Comparison of ENCODE assay signal across 23 cellular contexts in the genomic region with DNA sequence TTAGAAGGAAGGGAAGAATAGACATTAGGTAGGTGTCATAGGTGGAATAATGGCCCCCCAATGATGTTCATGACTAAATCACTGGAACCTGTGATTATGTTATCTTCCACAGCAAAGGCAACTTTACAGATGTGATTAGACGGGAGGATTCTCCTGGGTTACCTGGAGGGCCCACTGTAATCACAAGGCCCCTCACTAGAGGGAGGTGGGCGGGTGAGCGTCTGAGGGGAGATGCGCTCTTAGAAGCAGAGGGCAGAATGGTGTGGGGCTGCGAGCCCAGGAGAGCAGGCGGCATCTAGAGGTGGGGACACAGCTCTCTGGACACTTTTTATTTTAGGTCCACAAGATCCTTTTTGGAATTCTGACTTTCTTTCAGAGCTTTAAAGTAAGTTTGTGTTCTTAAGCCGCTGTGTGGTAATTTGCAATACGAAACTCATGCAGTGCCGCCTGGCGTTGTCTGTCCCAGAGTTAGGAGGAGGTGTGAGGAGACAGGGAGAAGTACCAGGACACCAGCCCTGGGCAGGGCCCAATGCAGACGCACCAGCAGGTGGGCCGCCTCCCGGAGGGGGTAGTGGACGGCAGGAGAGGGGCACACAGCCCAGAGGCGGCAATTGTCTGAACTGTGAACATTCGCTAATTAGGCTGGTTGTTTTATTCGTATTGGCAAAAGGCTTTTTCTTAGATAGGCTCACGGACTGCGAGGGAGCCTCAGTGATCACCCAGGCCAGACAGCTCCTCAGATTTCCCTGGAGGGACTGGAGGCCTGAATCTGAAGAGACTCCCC. TPM values are rescaled to one million over a fixed set of nuclear protein-coding genes. Genes with fewer than 3 reads are reported as not detected.
DNase-seq lines count a peak whose midpoint lies in the region; ATAC-seq, FAIRE-seq and TF ChIP-seq lines count a peak whose summit lies in the region.
"Had no signal": no experiment of that assay in that cellular context is flagged by ENCODE, and none has a peak within 500 bp of the region (broad histone marks: within the 10 kb centered on the region; RNA-seq: fewer than 3 reads in every experiment).

No MANE protein-coding gene starts in this region.

- TF ChIP-seq RAD21 in K562 (CRISPR knock-in tag; conservative IDR thresholded peaks at IDR 0.05 in 1 of 2, IDR thresholded peaks at IDR 0.05 in 1 of 2): no peak

- CTCF ChIA-PET in K562 (lab: Yijun Ruan, JAX; ENCODE audit: low intra/inter-chr PET ratio): no interaction called here

- no peak overlapping the region for H2BK5ac ChIP-seq in mesendoderm (ENCODE audit: low read length)

- DNase-seq in H7: peak; percentile 54
- no peak for DNase-seq in K562 (ENCODE audit: extremely low read depth in 1 of 4, low spot score in 3 of 4)
- peak; percentile 22 for DNase-seq in mesendoderm
- DNase-seq in osteocyte (ENCODE audit: extremely low spot score, unreplicated experiment): peak; percentile 76
- DNase-seq in BE2C: no peak
- no peak for DNase-seq in activated CD4-positive, alpha-beta T cell treated with anti-CD3 and anti-CD28 coated beads, Interleukin-2, amount 10 ng/mL, durations not matched to agents 24 days and 14 days
- DNase-seq: 8988T; ACHN; AML-193; C1 segment of cervical spinal cord; Calu3; CD4-positive, alpha-beta memory T cell; COR-L47; DMS53; DMS79 treated with DMSO at 0.1 percent for 48 hours; GF-D8; GM23248 had no signal

- H4K5ac ChIP-seq in mesendoderm (ENCODE audit: low read length): no peak overlapping the region

- H3K9me3 ChIP-seq in K562 (replicated peaks; ENCODE audit: control insufficient read depth, insufficient read depth, low read depth, low read length) (no peaks in the 10 kb centered on the region), BE2C (no peaks in the 10 kb centered on the region)
- H3K9me3 ChIP-seq: A549, HAP-1 had no signal

- no peak for TF ChIP-seq CTCF in K562 (IDR thresholded peaks at IDR 0.05 in 2 of 3, conservative IDR thresholded peaks at IDR 0.05 in 1 of 3; ENCODE audit: insufficient read depth in 2 of 3, low read depth in 1 of 3, low read length in 3 of 3)
- TF ChIP-seq CTCF in osteocyte (IDR thresholded peaks at IDR 0.05): no peak
- no peak for TF ChIP-seq CTCF in BE2C (IDR thresholded peaks at IDR 0.05; ENCODE audit: low read depth, low read length)

- intact Hi-C loops in K562 (cut with micrococcal nuclease): no loop called here
- intact Hi-C loops in activated CD4-positive, alpha-beta T cell treated with anti-CD3 and anti-CD28 coated beads, Interleukin-2, amount 10 ng/mL, durations not matched to agents 24 days and 14 days (cut with micrococcal nuclease): no loop called here

- H3K4me3 Mint-ChIP-seq in osteocyte (ENCODE audit: unreplicated experiment): no peak overlapping the region
- H3K4me3 Mint-ChIP-seq in activated CD4-positive, alpha-beta T cell treated with anti-CD3 and anti-CD28 coated beads, Interleukin-2, amount 10 ng/mL, durations not matched to agents 24 days and 14 days: no peak overlapping the region
- H3K4me3 Mint-ChIP-seq: CD4-positive, alpha-beta memory T cell had no signal

- H3K23ac ChIP-seq in mesendoderm (ENCODE audit: low read length): no peak overlapping the region

- H3K36me3 Mint-ChIP-seq in osteocyte (ENCODE audit: unreplicated experiment): no peaks in the 10 kb centered on the region
- H3K36me3 Mint-ChIP-seq in activated CD4-positive, alpha-beta T cell treated with anti-CD3 and anti-CD28 coated beads, Interleukin-2, amount 10 ng/mL, durations not matched to agents 24 days and 14 days (ENCODE audit: low read depth): no peaks in the 10 kb centered on the region
- H3K36me3 Mint-ChIP-seq: CD4-positive, alpha-beta memory T cell had no signal

- H3K79me2 ChIP-seq in K562 (ENCODE audit: control insufficient read depth, insufficient read depth, low read length) (no peaks in the 10 kb centered on the region), mesendoderm (ENCODE audit: control insufficient read depth, insufficient read depth, low read length) (no peaks in the 10 kb centered on the region)

- TF ChIP-seq POLR2A in K562 (conservative IDR thresholded peaks at IDR 0.05): no peak

- H3K36me3 ChIP-seq in H7 (replicated peaks; ENCODE audit: control insufficient read depth, insufficient read depth, low read length): no peaks in the 10 kb centered on the region
- H3K36me3 ChIP-seq in K562 (ENCODE audit: control insufficient read depth, insufficient read depth, low read length): no peaks in the 10 kb centered on the region
- H3K36me3 ChIP-seq in mesendoderm (ENCODE audit: control insufficient read depth, insufficient read depth, low read length): no peaks in the 10 kb centered on the region
- no peaks in the 10 kb centered on the region for H3K36me3 ChIP-seq in BE2C
- H3K36me3 ChIP-seq: HAP-1 had no signal

- no peak overlapping the region for H3K18ac ChIP-seq in mesendoderm (ENCODE audit: low read length)

- no peak overlapping the region for H2BK120ac ChIP-seq in mesendoderm (ENCODE audit: low read depth, low read length)

- no peaks in the 10 kb centered on the region for H3K9me3 Mint-ChIP-seq in osteocyte (ENCODE audit: unreplicated experiment)
- no peaks in the 10 kb centered on the region for H3K9me3 Mint-ChIP-seq in activated CD4-positive, alpha-beta T cell treated with anti-CD3 and anti-CD28 coated beads, Interleukin-2, amount 10 ng/mL, durations not matched to agents 24 days and 14 days

- peaks cover 17% of the 10 kb centered on the region for H3K4me1 Mint-ChIP-seq in osteocyte (ENCODE audit: unreplicated experiment)
- H3K4me1 Mint-ChIP-seq in activated CD4-positive, alpha-beta T cell treated with anti-CD3 and anti-CD28 coated beads, Interleukin-2, amount 10 ng/mL, durations not matched to agents 24 days and 14 days: no peaks in the 10 kb centered on the region

- H3K4me3 ChIP-seq in H7 (ENCODE audit: insufficient read depth, low read depth, low read length) (no peak overlapping the region), K562 (no peak overlapping the region), mesendoderm (ENCODE audit: low read length) (no peak overlapping the region), BE2C (ENCODE audit: low read depth, low read length) (no peak overlapping the region)
- H3K4me3 ChIP-seq: A549, GM23248, HAP-1 had no signal

- no peak overlapping the region for H3K27ac Mint-ChIP-seq in osteocyte (ENCODE audit: unreplicated experiment)
- no peak overlapping the region for H3K27ac Mint-ChIP-seq in activated CD4-positive, alpha-beta T cell treated with anti-CD3 and anti-CD28 coated beads, Interleukin-2, amount 10 ng/mL, durations not matched to agents 24 days and 14 days
- H3K27ac Mint-ChIP-seq: CD4-positive, alpha-beta memory T cell had no signal

- H3K27me3 ChIP-seq in H7 (ENCODE audit: control insufficient read depth, insufficient read depth, low read length) (no peaks in the 10 kb centered on the region), K562 (ENCODE audit: control insufficient read depth in 2 of 2, insufficient read depth in 2 of 2, low read length in 2 of 2) (peaks cover 41 to 50% of the 10 kb centered on the region in 2 experiments; a peak in 4 of 5 replicates), mesendoderm (ENCODE audit: insufficient read depth, low read length, poor library complexity) (no peaks in the 10 kb centered on the region), BE2C (no peaks in the 10 kb centered on the region)

- 22% methylated on average over 17 of the region's 19 CpGs for WGBS in K562 (ENCODE audit: insufficient coverage, low coverage, missing lambda C conversion rate)
- WGBS in mesendoderm (ENCODE audit: extremely low coverage, insufficient coverage, low lambda C conversion rate): no CpG with 5 or more reads among the region's 19 CpGs

- H2BK15ac ChIP-seq in mesendoderm (replicated peaks; ENCODE audit: low read depth): no peak overlapping the region

- H2AK5ac ChIP-seq in mesendoderm (ENCODE audit: low read length): no peak overlapping the region

- H2AFZ ChIP-seq in K562 (ENCODE audit: low read depth, low read length): no peak overlapping the region
- H2AFZ ChIP-seq: GM23248 had no signal

- no peak overlapping the region for H3K27ac ChIP-seq in K562 (ENCODE audit: extremely low read depth, low read depth, low read length)
- H3K27ac ChIP-seq in mesendoderm (ENCODE audit: low read depth, low read length): no peak overlapping the region
- H3K27ac ChIP-seq: A549, GM23248 had no signal

- peaks cover 21% of the 10 kb centered on the region for H3K27me3 Mint-ChIP-seq in osteocyte (ENCODE audit: unreplicated experiment)
- peaks cover 27% of the 10 kb centered on the region for H3K27me3 Mint-ChIP-seq in activated CD4-positive, alpha-beta T cell treated with anti-CD3 and anti-CD28 coated beads, Interleukin-2, amount 10 ng/mL, durations not matched to agents 24 days and 14 days

- no peak overlapping the region for H4K8ac ChIP-seq in mesendoderm (ENCODE audit: low read depth, low read length)

- no peak overlapping the region for H3K4ac ChIP-seq in mesendoderm (ENCODE audit: low read depth, low read length)

- H3K4me2 ChIP-seq in K562 (ENCODE audit: insufficient read depth, low read length): no peak overlapping the region
- H3K4me2 ChIP-seq in mesendoderm (ENCODE audit: low read length): no peak overlapping the region
- H3K4me2 ChIP-seq: A549 had no signal

- TF ChIP-seq EP300 in K562 (IDR thresholded peaks at IDR 0.05; ENCODE audit: low read length): no peak

- POLR2A ChIA-PET in K562 (lab: Yijun Ruan, JAX): no interaction called here

- BruUV-seq in K562 (replicated peaks; lab: Mats Ljungman, UMichigan): no TSS peak

- no peak for FAIRE-seq in K562 (lab: Jason Lieb, UNC)
- FAIRE-seq: A549, GM12891, GM18507 had no signal

- ATAC-seq in K562 (peak; percentile 21; the same call in 1 of the 3 replicates), HG02642 (IDR thresholded peaks at IDR 0.05; ENCODE audit: poor library complexity, unreplicated experiment) (no peak), GM21528 (IDR thresholded peaks at IDR 0.05; ENCODE audit: low FRiP score, unreplicated experiment) (no peak)
- ATAC-seq: A549 had no signal

- no peaks in the 10 kb centered on the region for H3K9me1 ChIP-seq in K562 (ENCODE audit: control insufficient read depth, insufficient read depth, low read length)

- H4K20me1 ChIP-seq in K562 (replicated peaks; ENCODE audit: control insufficient read depth, insufficient read depth, low read length): no peaks in the 10 kb centered on the region

- in situ Hi-C loops in K562 (cut with MboI): no loop called here

- H3K56ac ChIP-seq in mesendoderm (ENCODE audit: low read length): no peak overlapping the region

- peaks cover 0 to 3% of the 10 kb centered on the region in 2 experiments; a peak in 1 of 5 replicates for H3K4me1 ChIP-seq in K562 (replicated peaks in 1 of 2; ENCODE audit: control insufficient read depth in 2 of 2, insufficient read depth in 2 of 2, low read length in 2 of 2)
- peaks cover 3% of the 10 kb centered on the region for H3K4me1 ChIP-seq in mesendoderm (ENCODE audit: control insufficient read depth, low read depth, low read length)
- H3K4me1 ChIP-seq in BE2C: peaks cover 5% of the 10 kb centered on the region

- H3K9ac ChIP-seq in K562 (ENCODE audit: insufficient read depth in 1 of 2, low read depth in 2 of 2, low read length in 2 of 2) (no peak overlapping the region), mesendoderm (ENCODE audit: low read length) (no peak overlapping the region)
- H3K9ac ChIP-seq: GM23248 had no signal

- no peaks in the 10 kb centered on the region for H3K79me1 ChIP-seq in mesendoderm (ENCODE audit: low read length)

RNA-seq across cellular contexts. Expression of gene FANCC, which starts 51.1 kb away (rescaled TPM):
- 5.8 and 6.7 TPM in 2 replicates for total RNA-seq in H7 (2014; rRNA removed; shearing (Covaris generic))
- 51.4 and 103 TPM in 2 replicates for total RNA-seq in K562 (2011; cell fraction: chromatin; rRNA removed; ENCODE audit: low replicate concordance)
- 20.2 and 31.6 TPM in 2 replicates for total RNA-seq in K562 (2011; cell fraction: nucleolus; rRNA removed)
- total RNA-seq in K562 (2011; cell fraction: nucleoplasm; rRNA removed): 37.0 and 50.2 TPM in 2 replicates
- 9.1 and 10.2 TPM in 2 replicates for total RNA-seq in K562 (2014; rRNA removed)
- 14.4 and 16.0 TPM in 2 replicates for total RNA-seq in K562 (2014; rRNA removed; fragmentation: Illumina TruSeq; extraction: Trizol)
- 11.8 and 14.2 TPM in 2 replicates for total RNA-seq in K562 (2015; rRNA removed; fragmentation: Illumina TruSeq; extraction: Trizol)
- total RNA-seq in K562 (2021): 14.1 and 16.8 TPM in 2 replicates
- polyA plus RNA-seq in K562 (2011; rRNA removed): 14.1 and 18.4 TPM in 2 replicates
- polyA plus RNA-seq in K562 (2011; cell fraction: cytosol; rRNA removed): 10.5 and 10.6 TPM in 2 replicates
- 11.8 and 13.1 TPM in 2 replicates for polyA plus RNA-seq in K562 (2011; cell fraction: nucleus; rRNA removed)
- polyA plus RNA-seq in K562 (2012): 9.6 and 15.5 TPM in 2 replicates
- polyA plus RNA-seq in K562 (2014; fragmentation: Illumina TruSeq; extraction: Trizol): 12.6 and 14.3 TPM in 2 replicates
- polyA plus RNA-seq in K562 (2014; fragmentation: Nextera tagmentation; extraction: Ambion mirVana): 1 to 10 TPM; 4.6 to 5.7 TPM
- 10.7 and 11.3 TPM in 2 replicates for polyA plus RNA-seq in K562 (2014; rRNA removed)
- polyA minus RNA-seq in K562 (2011; rRNA and poly(A)+ RNA removed): 16.2 and 17.9 TPM in 2 replicates
- 8.0 and 8.4 TPM in 2 replicates for polyA minus RNA-seq in K562 (2011; cell fraction: cytosol; rRNA and poly(A)+ RNA removed)
- polyA minus RNA-seq in K562 (2011; cell fraction: nucleus; rRNA and poly(A)+ RNA removed): 26.7 and 50.5 TPM in 2 replicates
- polyA plus RNA-seq in mesendoderm (2013, experiment 1 of 2): 8.1 TPM
- polyA plus RNA-seq in mesendoderm (2013, experiment 2 of 2): 7.9 TPM
- 11.6 and 12.3 TPM in 2 replicates for total RNA-seq in osteocyte
- 10.3 TPM for polyA plus RNA-seq in BE2C (2012; ENCODE audit: insufficient read depth, insufficient read length, low read depth)
- 16.7 and 18.0 TPM in 2 replicates for total RNA-seq in activated CD4-positive, alpha-beta T cell treated with anti-CD3 and anti-CD28 coated beads, Interleukin-2, amount 10 ng/mL, durations not matched to agents 24 days and 14 days

Comparison
In these comparisons a context has a peak if more than half of its experiments do, and no peak if none do; other contexts are left out.
1. DNase-seq: peak in H7 (single experiment), mesendoderm (single experiment) and osteocyte (single experiment); none in K562 (0 of 4), BE2C (single experiment) and activated CD4-positive, alpha-beta T cell treated with anti-CD3 and anti-CD28 coated beads, Interleukin-2, amount 10 ng/mL, durations not matched to agents 24 days and 14 days (single experiment).